ENCODE assay signal across 17 cellular contexts in the genomic region with DNA sequence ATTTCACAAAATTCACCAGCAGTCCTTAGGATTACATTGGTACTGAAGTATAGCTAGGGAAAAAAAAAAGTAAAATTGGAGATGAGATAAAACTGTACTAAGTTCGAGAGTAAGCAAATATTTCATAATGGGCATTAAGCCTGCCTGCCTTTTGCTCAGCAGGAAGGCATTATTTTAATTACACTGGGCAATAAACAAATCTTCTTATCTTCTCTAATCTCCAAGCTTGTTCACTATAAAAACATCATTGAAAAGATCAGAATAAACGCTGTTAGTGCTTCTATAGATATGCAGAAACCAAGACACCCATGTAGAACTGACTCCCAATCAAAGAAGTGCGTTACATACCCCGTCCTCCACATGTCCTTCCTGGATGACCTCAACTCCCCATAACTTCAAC.
"Had no signal": no experiment of that assay in that cellular context is flagged by ENCODE, and none has a peak within 500 bp of the region (broad histone marks: within the 10 kb centered on the region; RNA-seq: fewer than 3 reads in every experiment).

No MANE protein-coding gene starts in this region.

- H3K4me1 ChIP-seq: SJSA1 had no signal

- H3K4me3 ChIP-seq: SJSA1, SK-N-MC had no signal

- H3K27me3 ChIP-seq: SJSA1 had no signal

- H3K27ac ChIP-seq: SJSA1, SK-N-MC had no signal

- H3K9me3 ChIP-seq: SJSA1 had no signal

- H3K36me3 ChIP-seq: SJSA1 had no signal

- DNase-seq: KBM-7, MM.1S, NCI-H1092 treated with DMSO at 0.1 percent for 48 hours, NCI-H1436, NCI-H187, NCI-H2029, NCI-H2081 treated with DMSO at 0.1 percent for 48 hours, NCI-H2171, NCI-H226, NCI-H446, NCI-H510A, NCI-H524 treated with DMSO at 0.1 percent for 48 hours, Right ventricle myocardium superior, RPMI8226, SIG-M5 had no signal
